Comparison of ENCODE assay signal across 19 cellular contexts in the genomic region with DNA sequence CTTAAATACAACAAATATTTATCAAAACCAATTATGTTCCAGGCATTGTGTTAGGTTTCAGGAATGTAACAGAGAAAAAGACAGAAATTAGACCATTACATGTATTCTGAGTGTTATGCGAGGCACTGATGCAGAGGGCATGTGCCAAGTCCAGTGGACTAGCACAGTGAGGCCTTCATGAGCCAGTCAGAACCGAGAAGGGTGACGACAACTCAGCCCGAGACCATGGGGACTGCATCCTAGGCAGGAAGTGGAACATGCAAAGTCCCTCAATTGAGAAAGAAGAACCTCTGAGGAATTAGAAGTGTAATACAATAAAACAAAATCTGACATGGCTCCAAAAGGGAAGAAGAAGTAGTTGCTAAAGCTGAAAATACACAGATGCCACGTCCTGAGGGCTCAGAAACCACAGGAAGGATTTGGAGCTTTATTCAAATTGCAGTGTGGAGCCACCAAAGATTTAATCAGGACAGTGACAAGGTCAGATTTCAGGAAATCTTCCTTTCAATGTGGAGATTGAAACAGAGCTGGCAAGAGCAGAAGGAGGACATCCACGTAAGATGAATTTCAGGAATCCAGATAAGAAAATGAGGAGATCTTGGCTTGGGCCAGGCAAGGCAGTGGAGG.
DNase-seq lines count a peak whose midpoint lies in the region; ATAC-seq lines count a peak whose summit lies in the region.
"Had no signal": no experiment of that assay in that cellular context is flagged by ENCODE, and none has a peak within 500 bp of the region (broad histone marks: within the 10 kb centered on the region; RNA-seq: fewer than 3 reads in every experiment).

No MANE protein-coding gene starts in this region.

- intact Hi-C loops in right cardiac atrium (cut with DNase I) = loop anchor here in 2 of 4 donors (10.0 kb wide), 2 partner anchors 125 to 415 kb away; no protein-coding TSS in a partner anchor

- no peak overlapping the region for H3K27ac ChIP-seq in right cardiac atrium (ENCODE audit: low read length)
- H3K27ac ChIP-seq: breast epithelium, gastrocnemius medialis, prostate gland, WERI-Rb-1 had no signal

- no peaks in the 10 kb centered on the region for H3K27me3 ChIP-seq in right cardiac atrium (ENCODE audit: control insufficient read depth, insufficient read depth)
- H3K27me3 ChIP-seq: breast epithelium, gastrocnemius medialis, MG63 had no signal

- peak; percentile 57 for ATAC-seq in GM18502 (IDR thresholded peaks at IDR 0.05; ENCODE audit: poor library complexity, unreplicated experiment)
- ATAC-seq in GM21367 (IDR thresholded peaks at IDR 0.05; ENCODE audit: unreplicated experiment) = peak; percentile 61
- peak; percentile 84 for ATAC-seq in right cardiac atrium
- no peak for ATAC-seq in stimulated activated naive CD8-positive, alpha-beta T cell treated with anti-CD3 and anti-CD28 coated beads, Interleukin-15, Interleukin-2, amounts not matched to agents 100 U/mL and 50 U/mL, for 24 hours
- ATAC-seq in HG03097 (IDR thresholded peaks at IDR 0.05; ENCODE audit: low FRiP score, unreplicated experiment) = no peak
- ATAC-seq: activated CD8-positive, alpha-beta memory T cell treated with anti-CD3 and anti-CD28 coated beads, Interleukin-2, amount 10 ng/mL, durations not matched to agents 7 days and 5 days; effector memory CD8-positive, alpha-beta T cell had no signal

- no peak overlapping the region for H3K4me3 ChIP-seq in right cardiac atrium (ENCODE audit: low read length)
- H3K4me3 ChIP-seq: breast epithelium, gastrocnemius medialis, MG63, prostate gland had no signal

- no peaks in the 10 kb centered on the region for H3K4me1 ChIP-seq in right cardiac atrium (ENCODE audit: control insufficient read depth, insufficient read depth, low read length)
- H3K4me1 ChIP-seq: breast epithelium, gastrocnemius medialis, prostate gland had no signal

- no peaks in the 10 kb centered on the region for H3K9me3 ChIP-seq in right cardiac atrium (ENCODE audit: control insufficient read depth, low read length)
- H3K9me3 ChIP-seq: gastrocnemius medialis, prostate gland had no signal

- 37% methylated on average over 6 of the region's 6 CpGs for WGBS in right cardiac atrium

- peak; percentile 36 to 59 for DNase-seq in NOMO-1 (lab: John Stamatoyannopoulos, UW; ENCODE audit: unreplicated experiment in 2 of 2)
- peak in 2 of 3 donors; percentile 61 to 83 for DNase-seq in right cardiac atrium
- DNase-seq in stimulated activated naive CD8-positive, alpha-beta T cell treated with anti-CD3 and anti-CD28 coated beads, Interleukin-15, Interleukin-2, amounts not matched to agents 100 U/mL and 50 U/mL, for 24 hours = no peak
- DNase-seq in NCI-H2171 treated with DMSO at 0.1 percent for 48 hours (lab: John Stamatoyannopoulos, UW) = no peak
- no peak for DNase-seq in NCI-H2196 treated with DMSO at 0.1 percent for 48 hours (lab: John Stamatoyannopoulos, UW; ENCODE audit: unreplicated experiment)
- DNase-seq: activated CD8-positive, alpha-beta memory T cell treated with anti-CD3 and anti-CD28 coated beads, Interleukin-2, amount 10 ng/mL, durations not matched to agents 7 days and 5 days; activated naive CD4-positive, alpha-beta T cell treated with Interleukin-2 at 50 U/mL for 16 hours; DND-41; effector memory CD8-positive, alpha-beta T cell; gastrocnemius medialis; islet precursor cell; MG63; OCI-M1; WERI-Rb-1 had no signal

Comparison
In these comparisons a context has a peak if more than half of its experiments do, and no peak if none do; other contexts are left out.
1. ATAC-seq: peak in GM18502 (single experiment), GM21367 (single experiment) and right cardiac atrium (2 of 2); none in stimulated activated naive CD8-positive, alpha-beta T cell treated with anti-CD3 and anti-CD28 coated beads, Interleukin-15, Interleukin-2, amounts not matched to agents 100 U/mL and 50 U/mL, for 24 hours (single experiment) and HG03097 (single experiment).
2. DNase-seq: peak in NOMO-1 (2 of 2) and right cardiac atrium (2 of 3); none in stimulated activated naive CD8-positive, alpha-beta T cell treated with anti-CD3 and anti-CD28 coated beads, Interleukin-15, Interleukin-2, amounts not matched to agents 100 U/mL and 50 U/mL, for 24 hours (single experiment), NCI-H2171 treated with DMSO at 0.1 percent for 48 hours (single experiment) and NCI-H2196 treated with DMSO at 0.1 percent for 48 hours (single experiment).